ENCODE assay signal across 8 cellular contexts in genomic region chr10:33248638-33249037, GRCh38.
DNase-seq lines count a peak whose midpoint lies in the region; ATAC-seq and TF ChIP-seq lines count a peak whose summit lies in the region.

No MANE protein-coding gene starts in this region.

- H3K4me1 ChIP-seq in KMS-11 (ENCODE audit: low read depth, poor library complexity, severe bottlenecking), result peaks cover 29% of the 10 kb centered on the region
- H3K4me1 ChIP-seq in adrenal gland (replicated peaks in 1 of 2), result peaks cover 0 to 38% of the 10 kb centered on the region in 2 donors

- 47 to 55% (median 54%) methylated on average over 1 of the region's 1 CpG for WGBS in adrenal gland, 4 donors

- H3K27ac ChIP-seq in KMS-11 (no peak overlapping the region; the same call in 1 of the 2 replicates), adrenal gland (peak overlapping the region in 3 of 5 donors; percentile 24 to 42 (median 31))

- peaks cover 89% of the 10 kb centered on the region for H3K4me1 Mint-ChIP-seq in activated T-cell treated with anti-CD3 and anti-CD28 coated beads, Interleukin-2, amount 50 U/mL, for 24 hours (ENCODE audit: low read depth)
- H3K4me1 Mint-ChIP-seq in natural killer cell, result peaks cover 23 to 25% of the 10 kb centered on the region in 2 donors

- H3K9ac ChIP-seq in KMS-11, result no peak overlapping the region

- peak overlapping the region; percentile 32; the same call in 1 of the 2 replicates for H3K4me2 ChIP-seq in KMS-11

- no peak for TF ChIP-seq POLR2A in adrenal gland (IDR thresholded peaks at IDR 0.05)

- no peak overlapping the region for H2AFZ ChIP-seq in KMS-11 (ENCODE audit: low read depth)

- H3K4me3 Mint-ChIP-seq in activated T-cell treated with anti-CD3 and anti-CD28 coated beads, Interleukin-2, amount 50 U/mL, for 24 hours, result peak overlapping the region; percentile 28
- peak overlapping the region; percentile 57 for H3K4me3 Mint-ChIP-seq in natural killer cell

- ATAC-seq in natural killer cell, result peak; percentile 60 to 93 (median 91)

- intact Hi-C loops in adrenal gland (cut with DNase I) (no loop called here), natural killer cell (cut with micrococcal nuclease) (no loop called here)

- peaks cover 13% of the 10 kb centered on the region for H3K9me3 Mint-ChIP-seq in activated T-cell treated with anti-CD3 and anti-CD28 coated beads, Interleukin-2, amount 50 U/mL, for 24 hours
- H3K9me3 Mint-ChIP-seq in natural killer cell, result no peaks in the 10 kb centered on the region

- no peaks in the 10 kb centered on the region for H3K79me2 ChIP-seq in KMS-11 (ENCODE audit: insufficient read depth, low read depth)

- H3K27me3 ChIP-seq in KMS-11 (ENCODE audit: insufficient read depth, low read depth), result no peaks in the 10 kb centered on the region
- H3K27me3 ChIP-seq in adrenal gland, result no peaks in the 10 kb centered on the region

- no peaks in the 10 kb centered on the region for H3K9me3 ChIP-seq in adrenal gland (replicated peaks in 1 of 3)

- no peak for DNase-seq in activated T-cell treated with anti-CD3 and anti-CD28 coated beads, Interleukin-2, amount 50 U/mL, for 24 hours
- DNase-seq in activated T-cell treated with anti-CD3 and anti-CD28 coated beads, Interleukin-2, amount 50 U/mL, for 48 hours, result no peak
- DNase-seq in adrenal gland, result no peak
- no peak for DNase-seq in natural killer cell
- no peak for DNase-seq in globus pallidus (ENCODE audit: low spot score)
- DNase-seq in stimulated activated CD8-positive, alpha-beta memory T cell treated with anti-CD3 and anti-CD28 coated beads, Interleukin-4, amount 100 ng/mL, for 48 hours, result no peak
- DNase-seq in NCI-H2227 (lab: John Stamatoyannopoulos, UW; ENCODE audit: unreplicated experiment), result no peak

- TF ChIP-seq CTCF in KMS-11 (conservative IDR thresholded peaks at IDR 0.05; ENCODE audit: low read depth, low read length) (no peak), adrenal gland (IDR thresholded peaks at IDR 0.05) (no peak), natural killer cell (IDR thresholded peaks at IDR 0.05) (no peak)

- peaks cover 1% of the 10 kb centered on the region for H3K36me3 Mint-ChIP-seq in activated T-cell treated with anti-CD3 and anti-CD28 coated beads, Interleukin-2, amount 50 U/mL, for 24 hours (ENCODE audit: low read depth)
- no peaks in the 10 kb centered on the region for H3K36me3 Mint-ChIP-seq in natural killer cell

- H3K4me3 ChIP-seq in KMS-11 (IDR thresholded peaks at IDR 0.05; ENCODE audit: insufficient read depth, low read depth, low read length), result no peak overlapping the region
- H3K4me3 ChIP-seq in adrenal gland, result no peak overlapping the region

- H3K27me3 Mint-ChIP-seq in activated T-cell treated with anti-CD3 and anti-CD28 coated beads, Interleukin-2, amount 50 U/mL, for 24 hours, result no peaks in the 10 kb centered on the region
- peaks cover 2 to 28% of the 10 kb centered on the region in 2 donors for H3K27me3 Mint-ChIP-seq in natural killer cell (ENCODE audit: low read depth in 2 of 2)

- peak overlapping the region; percentile 75 for H3K27ac Mint-ChIP-seq in activated T-cell treated with anti-CD3 and anti-CD28 coated beads, Interleukin-2, amount 50 U/mL, for 24 hours
- peak overlapping the region; percentile 26 to 81 for H3K27ac Mint-ChIP-seq in natural killer cell

- H3K36me3 ChIP-seq in KMS-11 (ENCODE audit: insufficient read depth) (no peaks in the 10 kb centered on the region), adrenal gland (replicated peaks in 1 of 2) (peaks cover 0 to 38% of the 10 kb centered on the region in 2 donors)

- H4K20me1 ChIP-seq in KMS-11 (ENCODE audit: insufficient read depth), result 0 out of 2 replicates have a peak, but pooled peaks cover 3% of the 10 kb centered on the region
